ENCODE assay signal across 19 cellular contexts in the genomic region with DNA sequence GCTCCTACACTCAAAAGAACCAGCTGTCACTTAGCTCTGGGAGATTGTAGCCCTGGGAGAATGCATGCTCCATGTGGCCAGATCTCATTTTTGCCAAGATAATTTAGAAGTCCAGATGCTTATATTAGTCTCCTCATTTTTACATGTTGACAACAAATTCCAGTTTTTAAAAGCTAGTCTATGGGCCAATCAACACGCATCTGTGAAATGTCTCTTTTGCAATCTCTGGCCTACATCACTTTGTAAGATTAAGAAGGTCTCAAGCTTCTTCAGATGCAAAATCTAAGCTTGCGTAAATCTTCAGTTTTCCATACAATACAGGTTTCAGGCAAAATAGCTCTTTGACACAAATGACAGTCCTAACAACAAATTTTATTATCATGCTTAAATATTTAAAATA. TPM values are rescaled to one million over a fixed set of nuclear protein-coding genes. Genes with fewer than 3 reads are reported as not detected.
DNase-seq lines count a peak whose midpoint lies in the region; ATAC-seq and TF ChIP-seq lines count a peak whose summit lies in the region.
"Had no signal": no experiment of that assay in that cellular context is flagged by ENCODE, and none has a peak within 500 bp of the region (broad histone marks: within the 10 kb centered on the region; RNA-seq: fewer than 3 reads in every experiment).

No MANE protein-coding gene starts in this region.

- H3K9me3 Mint-ChIP-seq in glutamatergic neuron (ENCODE audit: unreplicated experiment) (peaks cover 2% of the 10 kb centered on the region), nephron progenitor cell (no peaks in the 10 kb centered on the region)
- H3K9me3 Mint-ChIP-seq: CD14-positive monocyte; CD4-positive, alpha-beta T cell; CD8-positive, alpha-beta memory T cell; GM23338; H9 had no signal

- peak overlapping the region; percentile 8 for H3K27ac Mint-ChIP-seq in glutamatergic neuron (ENCODE audit: unreplicated experiment)
- no peak overlapping the region for H3K27ac Mint-ChIP-seq in nephron progenitor cell
- H3K27ac Mint-ChIP-seq: CD14-positive monocyte; CD4-positive, alpha-beta T cell; CD8-positive, alpha-beta memory T cell; GM23338; H9 had no signal

- H3K36me3 Mint-ChIP-seq in glutamatergic neuron (ENCODE audit: unreplicated experiment) (no peaks in the 10 kb centered on the region), nephron progenitor cell (ENCODE audit: low read depth) (peaks cover 28% of the 10 kb centered on the region)

- H3K4me1 Mint-ChIP-seq in glutamatergic neuron (ENCODE audit: low read depth, unreplicated experiment), result peaks cover 21% of the 10 kb centered on the region
- peaks cover 15% of the 10 kb centered on the region for H3K4me1 Mint-ChIP-seq in nephron progenitor cell
- H3K4me1 Mint-ChIP-seq: CD14-positive monocyte, GM23338 had no signal

- no peak for ATAC-seq in HG02973 (IDR thresholded peaks at IDR 0.05; ENCODE audit: unreplicated experiment)
- ATAC-seq: GM12878, GM23338, HCT116 had no signal

- TF ChIP-seq CTCF in glutamatergic neuron (IDR thresholded peaks at IDR 0.05; ENCODE audit: partially characterized antibody, unreplicated experiment) (no peak), nephron progenitor cell (IDR thresholded peaks at IDR 0.05) (no peak)

- no peak overlapping the region for H3K4me3 Mint-ChIP-seq in glutamatergic neuron (ENCODE audit: unreplicated experiment)
- no peak overlapping the region for H3K4me3 Mint-ChIP-seq in nephron progenitor cell
- H3K4me3 Mint-ChIP-seq: CD14-positive monocyte; CD4-positive, alpha-beta T cell; CD8-positive, alpha-beta memory T cell; GM23338; H9 had no signal

- H3K27me3 Mint-ChIP-seq in glutamatergic neuron (ENCODE audit: unreplicated experiment), result no peaks in the 10 kb centered on the region
- no peaks in the 10 kb centered on the region for H3K27me3 Mint-ChIP-seq in nephron progenitor cell (ENCODE audit: low read depth, poor library complexity)
- H3K27me3 Mint-ChIP-seq: CD4-positive, alpha-beta T cell; CD8-positive, alpha-beta memory T cell had no signal

- DNase-seq in DMS 273 (lab: John Stamatoyannopoulos, UW; ENCODE audit: unreplicated experiment) (peak; percentile 11), DMS 273 treated with DMSO at 0.1 percent for 48 hours (lab: John Stamatoyannopoulos, UW) (no peak), amniotic epithelial cell (ENCODE audit: low read depth) (peak; percentile 54), glutamatergic neuron (no peak), HK-2 (ENCODE audit: unreplicated experiment) (no peak), nephron progenitor cell (no peak)
- DNase-seq: AML-193; BE2C; CD4-positive, alpha-beta T cell; CD8-positive, alpha-beta memory T cell; DMS153; EL; GDM1; H9 had no signal

RNA-seq across cellular contexts. Expression of a gene that starts 27.0 kb away (rescaled TPM):
- 13.5 TPM for total RNA-seq in glutamatergic neuron (ENCODE audit: unreplicated experiment)

Comparison
In these comparisons a context has a peak if more than half of its experiments do, and no peak if none do; other contexts are left out.
1. DNase-seq: peak in DMS 273 (single experiment) and amniotic epithelial cell (single experiment); none in DMS 273 treated with DMSO at 0.1 percent for 48 hours (single experiment), glutamatergic neuron (single experiment), HK-2 (single experiment) and nephron progenitor cell (single experiment).